In the genomic region with DNA sequence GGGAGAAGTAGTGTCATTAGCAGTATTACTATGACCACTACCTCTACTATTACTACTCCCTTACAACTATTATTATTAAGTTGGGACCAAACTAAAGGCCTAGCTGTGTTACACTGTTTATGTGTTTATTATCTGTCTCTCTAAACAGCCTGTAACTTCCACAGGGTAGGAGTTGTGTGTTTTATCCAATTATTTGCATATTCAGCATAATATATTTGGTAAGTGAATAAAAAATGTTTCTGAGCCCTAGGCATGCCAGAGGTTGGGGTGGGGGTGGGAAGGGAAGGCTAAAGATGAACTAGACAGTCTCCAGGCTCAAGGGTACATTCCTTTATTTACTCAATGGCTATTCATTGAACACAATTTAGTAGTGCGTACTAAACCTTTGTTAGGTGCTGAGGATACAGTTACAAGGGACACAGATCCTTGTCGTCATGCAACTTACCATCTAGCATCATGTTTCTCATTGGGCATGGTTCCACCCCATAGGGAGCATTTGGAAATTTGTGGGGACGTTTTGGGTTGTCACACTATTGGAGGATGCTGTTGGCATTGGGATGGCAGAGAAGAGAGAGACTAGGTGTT, we compare ENCODE assay signal across 2 cellular contexts.
TF ChIP-seq lines count a peak whose summit lies in the region.

No MANE protein-coding gene starts in this region.

TF ChIP-seq in A549, 52 proteins besides CTCF, POLR2A, EP300 and RAD21:
- TF ChIP-seq ATOH8 (CRISPR knock-in tag; IDR thresholded peaks at IDR 0.05; ENCODE audit: low read depth) (no peak), MAFK (IDR thresholded peaks at IDR 0.05; ENCODE audit: partially characterized antibody) (peak; percentile 90)
TF ChIP-seq in A549: peak in this region for 1.

TF ChIP-seq in IMR-90, 13 proteins besides CTCF, POLR2A, EP300 and RAD21:
- TF ChIP-seq, protein P1, sequence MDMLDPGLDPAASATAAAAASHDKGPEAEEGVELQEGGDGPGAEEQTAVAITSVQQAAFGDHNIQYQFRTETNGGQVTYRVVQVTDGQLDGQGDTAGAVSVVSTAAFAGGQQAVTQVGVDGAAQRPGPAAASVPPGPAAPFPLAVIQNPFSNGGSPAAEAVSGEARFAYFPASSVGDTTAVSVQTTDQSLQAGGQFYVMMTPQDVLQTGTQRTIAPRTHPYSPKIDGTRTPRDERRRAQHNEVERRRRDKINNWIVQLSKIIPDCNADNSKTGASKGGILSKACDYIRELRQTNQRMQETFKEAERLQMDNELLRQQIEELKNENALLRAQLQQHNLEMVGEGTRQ (IDR thresholded peaks at IDR 0.05; ENCODE audit: low read depth, low read length), result no peak
- no peak for TF ChIP-seq ELK1 (IDR thresholded peaks at IDR 0.05; ENCODE audit: borderline replicate concordance, low read depth, low read length)
- no peak for TF ChIP-seq RFX5 (IDR thresholded peaks at IDR 0.05; ENCODE audit: low read depth, low read length)
- no peak for TF ChIP-seq CEBPB (IDR thresholded peaks at IDR 0.05; ENCODE audit: low read depth, low read length)
- TF ChIP-seq MAFK (IDR thresholded peaks at IDR 0.05; ENCODE audit: low read depth, low read length), result peak; percentile 51; the same call in 1 of the 2 replicates
